In genomic region chr16:50373780-50374179, GRCh38 we compare ENCODE assay signal across 15 cellular contexts.
"Had no signal": no experiment of that assay in that cellular context is flagged by ENCODE, and none has a peak within 500 bp of the region (broad histone marks: within the 10 kb centered on the region; RNA-seq: fewer than 3 reads in every experiment).

No MANE protein-coding gene starts in this region.

- ATAC-seq: activated CD8-positive, alpha-beta T cell treated with anti-CD3 and anti-CD28 coated beads, Interleukin-2, amount 10 ng/mL, durations not matched to agents 7 days and 5 days had no signal

- H3K4me2 ChIP-seq: hepatocyte had no signal

- H3K4me3 ChIP-seq: hepatocyte, testis had no signal

- H3K27ac ChIP-seq: hepatocyte, testis had no signal

- H3K9me3 Mint-ChIP-seq: activated B cell treated with CpG ODN at 0.5 μM for 24 hours; activated CD4-positive, alpha-beta T cell treated with anti-CD3 and anti-CD28 coated beads, Interleukin-2, amount 10 ng/mL, durations not matched to agents 24 days and 14 days; activated T-helper 1 cell treated with anti-CD3 and anti-CD28 coated beads, Interleukin-12 subunit alpha, Interleukin-12 subunit beta, Interleukin-2, Interleukin-4 antibody, amounts not matched to agents 30 ng/mL and 10 ng/mL and 1 ng/mL, durations not matched to agents 14 hours and 24 hours and 36 hours; memory B cell; stimulated activated naive CD8-positive, alpha-beta T cell treated with anti-CD3 and anti-CD28 coated beads, Interleukin-15, Interleukin-2, amounts not matched to agents 100 ng/mL and 50 ng/mL, for 24 hours; T-helper 2 cell treated with Interferon-gamma antibody and Interleukin-4, amounts not matched to agents 5 μg/mL and 100 μg/mL, for 36 hours had no signal

- H2AFZ ChIP-seq: hepatocyte had no signal

- H3K79me2 ChIP-seq: hepatocyte had no signal

- H3K36me3 Mint-ChIP-seq: memory B cell had no signal

- H3K9ac ChIP-seq: parathyroid adenoma had no signal

- H3K27me3 ChIP-seq: hepatocyte, testis had no signal

- H3K27ac Mint-ChIP-seq: activated B cell treated with CpG ODN at 0.5 μM for 24 hours; activated CD4-positive, alpha-beta T cell treated with anti-CD3 and anti-CD28 coated beads, Interleukin-2, amount 10 ng/mL, durations not matched to agents 24 days and 14 days; activated CD8-positive, alpha-beta T cell treated with anti-CD3 and anti-CD28 coated beads, Interleukin-2, amount 10 ng/mL, durations not matched to agents 7 days and 5 days; activated T-helper 1 cell treated with anti-CD3 and anti-CD28 coated beads, Interleukin-12 subunit alpha, Interleukin-12 subunit beta, Interleukin-2, Interleukin-4 antibody, amounts not matched to agents 30 ng/mL and 10 ng/mL and 1 ng/mL, durations not matched to agents 14 hours and 24 hours and 36 hours; endodermal cell; memory B cell; stimulated activated naive CD8-positive, alpha-beta T cell treated with anti-CD3 and anti-CD28 coated beads, Interleukin-15, Interleukin-2, amounts not matched to agents 100 ng/mL and 50 ng/mL, for 24 hours; T-helper 2 cell treated with Interferon-gamma antibody and Interleukin-4, amounts not matched to agents 5 μg/mL and 100 μg/mL, for 36 hours had no signal

- H3K4me3 Mint-ChIP-seq: activated B cell treated with CpG ODN at 0.5 μM for 24 hours; activated CD4-positive, alpha-beta T cell treated with anti-CD3 and anti-CD28 coated beads, Interleukin-2, amount 10 ng/mL, durations not matched to agents 24 days and 14 days; activated CD8-positive, alpha-beta T cell treated with anti-CD3 and anti-CD28 coated beads, Interleukin-2, amount 10 ng/mL, durations not matched to agents 7 days and 5 days; activated T-helper 1 cell treated with anti-CD3 and anti-CD28 coated beads, Interleukin-12 subunit alpha, Interleukin-12 subunit beta, Interleukin-2, Interleukin-4 antibody, amounts not matched to agents 30 ng/mL and 10 ng/mL and 1 ng/mL, durations not matched to agents 14 hours and 24 hours and 36 hours; endodermal cell; memory B cell; stimulated activated naive CD8-positive, alpha-beta T cell treated with anti-CD3 and anti-CD28 coated beads, Interleukin-15, Interleukin-2, amounts not matched to agents 100 ng/mL and 50 ng/mL, for 24 hours; T-helper 2 cell treated with Interferon-gamma antibody and Interleukin-4, amounts not matched to agents 5 μg/mL and 100 μg/mL, for 36 hours had no signal

- H3K9me3 ChIP-seq: testis had no signal

- DNase-seq: activated B cell treated with CpG ODN at 0.5 μM for 24 hours; activated CD4-positive, alpha-beta T cell treated with anti-CD3 and anti-CD28 coated beads, Interleukin-2, amount 10 ng/mL, durations not matched to agents 24 days and 14 days; activated CD8-positive, alpha-beta T cell treated with anti-CD3 and anti-CD28 coated beads, Interleukin-2, amount 10 ng/mL, durations not matched to agents 7 days and 5 days; activated naive CD4-positive, alpha-beta T cell treated with Interleukin-2 at 50 U/mL for 16 hours; endodermal cell; small intestine; stimulated activated CD4-positive, alpha-beta T cell treated with anti-CD3 and anti-CD28 coated beads, Interleukin-4, amount 100 ng/mL, for 4 hours; stimulated activated CD8-positive, alpha-beta memory T cell treated with anti-CD3 and anti-CD28 coated beads, Interleukin-4, amount 100 ng/mL, for 48 hours; testis had no signal
